Comparison of ENCODE assay signal across 9 cellular contexts in genomic region chr2:230218411-230218810, GRCh38. TPM values are rescaled to one million over a fixed set of nuclear protein-coding genes. Genes with fewer than 3 reads are reported as not detected.
A peak's percentile ranks its signal among the peaks of the same experiment; 100 is the strongest.
DNase-seq lines count a peak whose midpoint lies in the region; ATAC-seq and TF ChIP-seq lines count a peak whose summit lies in the region.
"Had no signal": no experiment of that assay in that cellular context is flagged by ENCODE, and none has a peak within 500 bp of the region (broad histone marks: within the 10 kb centered on the region; RNA-seq: fewer than 3 reads in every experiment).

No MANE protein-coding gene starts in this region.

- ATAC-seq in activated CD4-positive, alpha-beta T cell treated with anti-CD3 and anti-CD28 coated beads for 36 hours: peak; percentile 28
- ATAC-seq in T-cell (replicated peaks in 1 of 4): peak; percentile 25 to 57 (median 46)
- ATAC-seq in GM19452 (IDR thresholded peaks at IDR 0.05; ENCODE audit: unreplicated experiment): no peak
- ATAC-seq: A549 had no signal

- H3K4me1 Mint-ChIP-seq in activated CD4-positive, alpha-beta T cell treated with anti-CD3 and anti-CD28 coated beads for 36 hours: peaks cover 55% of the 10 kb centered on the region
- peaks cover 64 to 80% (median 76%) of the 10 kb centered on the region in 3 donors for H3K4me1 Mint-ChIP-seq in T-cell

- H3K4me3 Mint-ChIP-seq in activated CD4-positive, alpha-beta T cell treated with anti-CD3 and anti-CD28 coated beads for 36 hours: peak overlapping the region; percentile 88
- peak overlapping the region; percentile 94 to 99 (median 98) for H3K4me3 Mint-ChIP-seq in T-cell

- no peak for TF ChIP-seq POLR2A in stomach (IDR thresholded peaks at IDR 0.05)

- H3K27me3 Mint-ChIP-seq in activated CD4-positive, alpha-beta T cell treated with anti-CD3 and anti-CD28 coated beads for 36 hours: no peaks in the 10 kb centered on the region
- no peaks in the 10 kb centered on the region for H3K27me3 Mint-ChIP-seq in T-cell

- intact Hi-C loops in activated CD4-positive, alpha-beta T cell treated with anti-CD3 and anti-CD28 coated beads for 36 hours (cut with DNase I, micrococcal nuclease): loop anchor here (2.0 to 5.0 kb wide), 6 partner anchors 34 to 494 kb away; partner anchors contain the start of genes SP100 (in 2 of the 2), SP140L (in 2 of the 2) and CAB39 (in 1 of the 2)
- intact Hi-C loops in stomach (cut with DNase I; ENCODE audit: low total_unique reads) (no loop called here), tibial artery (cut with DNase I; ENCODE audit: low total_unique reads) (no loop called here)

- H3K36me3 ChIP-seq in stomach (peaks cover 12 to 35% (median 34%) of the 10 kb centered on the region in 4 donors), tibial artery (peaks cover 3 to 37% (median 31%) of the 10 kb centered on the region in 3 donors)

- H3K27me3 ChIP-seq in stomach (no peaks in the 10 kb centered on the region), tibial artery (no peaks in the 10 kb centered on the region)

- H3K4me3 ChIP-seq in foreskin fibroblast (ENCODE audit: low read depth in 1 of 2, low read length in 2 of 2) (peak overlapping the region; percentile 7 to 76), stomach (peak overlapping the region; percentile 59 to 70 (median 62)), tibial artery (peak overlapping the region in 1 of 2 donors; percentile 69)

- H3K27ac ChIP-seq in stomach (peak overlapping the region in 2 of 5 donors; percentile 88 to 90), tibial artery (peak overlapping the region in 1 of 2 donors; percentile 77)
- H3K27ac ChIP-seq: A549 had no signal

- no peak for TF ChIP-seq CTCF in foreskin fibroblast (IDR thresholded peaks at IDR 0.05; ENCODE audit: low read depth, low read length)
- TF ChIP-seq CTCF in stomach (IDR thresholded peaks at IDR 0.05): no peak
- TF ChIP-seq CTCF in tibial artery (IDR thresholded peaks at IDR 0.05): no peak

- 35 to 54% (median 46%) methylated on average over 2 of the region's 2 CpGs for WGBS in stomach, 5 donors

- no peaks in the 10 kb centered on the region for H3K9me3 ChIP-seq in stomach
- no peaks in the 10 kb centered on the region for H3K9me3 ChIP-seq in tibial artery
- H3K9me3 ChIP-seq: A549 had no signal

- H3K36me3 Mint-ChIP-seq in activated CD4-positive, alpha-beta T cell treated with anti-CD3 and anti-CD28 coated beads for 36 hours (ENCODE audit: low read depth): peaks cover 54% of the 10 kb centered on the region
- H3K36me3 Mint-ChIP-seq in T-cell: peaks cover 37% of the 10 kb centered on the region

- peak overlapping the region; percentile 94 for H3K27ac Mint-ChIP-seq in activated CD4-positive, alpha-beta T cell treated with anti-CD3 and anti-CD28 coated beads for 36 hours
- peak overlapping the region; percentile 50 to 84 for H3K27ac Mint-ChIP-seq in T-cell

- no peak for DNase-seq in activated CD4-positive, alpha-beta T cell treated with anti-CD3 and anti-CD28 coated beads for 36 hours
- no peak for DNase-seq in activated CD4-positive, alpha-beta T cell treated with anti-CD3 and anti-CD28 coated beads for 1 hour
- DNase-seq in T-cell: no peak
- DNase-seq in foreskin fibroblast: peak in 1 of 2 donors; percentile 4
- DNase-seq in stomach: no peak
- DNase-seq in NCI-H1105 treated with DMSO at 0.1 percent for 48 hours (lab: John Stamatoyannopoulos, UW): no peak
- DNase-seq in tibial artery: no peak

- H3K9me3 Mint-ChIP-seq in activated CD4-positive, alpha-beta T cell treated with anti-CD3 and anti-CD28 coated beads for 36 hours (ENCODE audit: low read depth): no peaks in the 10 kb centered on the region
- no peaks in the 10 kb centered on the region for H3K9me3 Mint-ChIP-seq in T-cell

- POLR2A ChIA-PET in activated CD4-positive, alpha-beta T cell treated with anti-CD3 and anti-CD28 coated beads for 36 hours (lab: Charles Lee): interaction anchor here (0.5 to 1.0 kb wide), 2 partner anchors 13 to 244 kb away, joined by 3 read pairs; no protein-coding TSS in a partner anchor
- POLR2A ChIA-PET in T-cell (lab: Charles Lee): interaction anchor here (0.6 kb wide), 2 partner anchors 35 to 99 kb away, joined by 3 read pairs; no protein-coding TSS in a partner anchor

- TF ChIP-seq EP300 in stomach (IDR thresholded peaks at IDR 0.05): no peak

- CTCF ChIA-PET in activated CD4-positive, alpha-beta T cell treated with anti-CD3 and anti-CD28 coated beads for 36 hours (lab: Charles Lee): no interaction called here
- CTCF ChIA-PET in T-cell (lab: Charles Lee): interaction anchor here in 1 of 2 donors (0.7 to 1.3 kb wide), 3 partner anchors 15 to 580 kb away, joined by 3 to 4 read pairs (median 4); no protein-coding TSS in a partner anchor

- H3K4me1 ChIP-seq in stomach (peaks cover 14 to 27% (median 22%) of the 10 kb centered on the region in 4 donors), tibial artery (peaks cover 0 to 22% (median 11%) of the 10 kb centered on the region in 4 donors)

RNA-seq across cellular contexts. Expression of gene SP110, which starts 1.4 kb away (rescaled TPM):
- 100 to 1,000 TPM in 1 of 2 experiments, 10 to 100 TPM in 1; 96.2 to 111 TPM for total RNA-seq in activated CD4-positive, alpha-beta T cell treated with anti-CD3 and anti-CD28 coated beads for 36 hours
- total RNA-seq in T-cell (100 to 1,000 TPM in 4 of 5 donors, 10 to 100 TPM in 1; 95.4 to 136 (median 111) TPM), stomach (10 to 100 TPM in 4 of 5 donors, 1 to 10 TPM in 1; 4.6 to 40.4 (median 24.6) TPM)
- polyA plus RNA-seq in stomach: 10 to 100 TPM; 11.1 to 17.1 (median 11.1) TPM

RNA-seq across cellular contexts. Expression of gene SP140, which starts 7.1 kb away (rescaled TPM):
- 10 to 100 TPM; 71.3 to 84.2 TPM for total RNA-seq in activated CD4-positive, alpha-beta T cell treated with anti-CD3 and anti-CD28 coated beads for 36 hours
- total RNA-seq in T-cell (10 to 100 TPM; 49.3 to 68.0 (median 66.8) TPM), stomach (1 to 10 TPM in 4 of 5 donors, not detected in 1; 1.7 to 6.4 (median 4.1) TPM)
- polyA plus RNA-seq in stomach: 1 to 10 TPM; 1.1 to 2.2 (median 1.5) TPM

Comparison
In these comparisons a context has a peak if more than half of its experiments do, and no peak if none do; other contexts are left out.
1. RNA of gene SP140, which starts 7.1 kb away (total RNA-seq): 71.3 to 84.2 TPM in activated CD4-positive, alpha-beta T cell treated with anti-CD3 and anti-CD28 coated beads for 36 hours and 49.3 to 68.0 TPM in T-cell; 1.7 to 6.4 TPM in stomach; every median in the first group is over 4 times any median in the second.
2. intact Hi-C loops: an anchor here in activated CD4-positive, alpha-beta T cell treated with anti-CD3 and anti-CD28 coated beads for 36 hours (2.0 to 5.0 kb wide); none called in stomach and tibial artery.